ENCODE assay signal across 15 cellular contexts in the genomic region with DNA sequence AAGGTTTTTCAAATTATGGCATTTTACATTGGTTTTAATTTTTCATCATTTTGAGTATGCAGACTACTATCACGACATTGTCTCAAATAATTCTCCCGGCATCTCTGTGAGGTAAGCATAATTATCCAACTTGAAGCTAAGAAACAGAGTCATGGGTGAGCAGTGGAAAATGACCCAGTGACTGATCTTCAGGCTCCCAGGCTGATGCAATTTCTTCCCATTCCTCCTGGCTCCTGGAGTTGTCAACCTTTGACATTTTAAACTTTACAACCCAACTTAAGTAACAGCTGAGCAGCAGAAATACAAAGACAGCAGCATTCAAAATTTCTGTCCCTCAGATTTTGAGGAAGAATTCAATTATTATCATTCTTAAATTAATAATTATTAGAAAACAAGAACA. TPM values are rescaled to one million over a fixed set of nuclear protein-coding genes. Genes with fewer than 3 reads are reported as not detected.
"Had no signal": no experiment of that assay in that cellular context is flagged by ENCODE, and none has a peak within 500 bp of the region (broad histone marks: within the 10 kb centered on the region; RNA-seq: fewer than 3 reads in every experiment).

No MANE protein-coding gene starts in this region.

- H3K79me2 ChIP-seq: parathyroid adenoma had no signal

- H3K27me3 Mint-ChIP-seq: central memory CD8-positive, alpha-beta T cell; dendritic cell treated with granulocyte-macrophage colony-stimulating factor and Interleukin-4, amounts not matched to agents 40 ng/mL and 50 ng/mL, for 4 days had no signal

- H3K9me3 ChIP-seq: adrenal gland, right lobe of liver had no signal

- H3K36me3 Mint-ChIP-seq: neural progenitor cell had no signal

- H2AFZ ChIP-seq: neural progenitor cell had no signal

- H3K9me3 Mint-ChIP-seq: activated naive CD4-positive, alpha-beta T cell treated with anti-CD3 and anti-CD28 coated beads for 36 hours; activated T-helper 17 cell treated with anti-CD3 and anti-CD28 coated beads, Interleukin-2, amount 50 U/mL, for 72 hours; central memory CD8-positive, alpha-beta T cell; dendritic cell treated with granulocyte-macrophage colony-stimulating factor and Interleukin-4, amounts not matched to agents 40 ng/mL and 50 ng/mL, for 4 days; effector memory CD8-positive, alpha-beta T cell; neural progenitor cell; T-helper 1 cell treated with Interleukin-12 subunit alpha and Interleukin-12 subunit beta and Interleukin-4 antibody, amounts not matched to agents 30 μg/mL and 1 μg/mL, for 36 hours had no signal

- H3K27ac ChIP-seq: epithelial cell of prostate, neural progenitor cell, parathyroid adenoma had no signal

- H3K36me3 ChIP-seq: adrenal gland, neural progenitor cell, right lobe of liver had no signal

- H3K27ac Mint-ChIP-seq: activated naive CD4-positive, alpha-beta T cell treated with anti-CD3 and anti-CD28 coated beads for 36 hours; activated T-helper 17 cell treated with anti-CD3 and anti-CD28 coated beads, Interleukin-2, amount 50 U/mL, for 72 hours; dendritic cell treated with granulocyte-macrophage colony-stimulating factor and Interleukin-4, amounts not matched to agents 40 ng/mL and 50 ng/mL, for 4 days; effector memory CD8-positive, alpha-beta T cell; neural progenitor cell; T-helper 1 cell treated with Interleukin-12 subunit alpha and Interleukin-12 subunit beta and Interleukin-4 antibody, amounts not matched to agents 30 μg/mL and 1 μg/mL, for 36 hours had no signal

- H3K4me2 ChIP-seq: neural progenitor cell had no signal

- H3K4me1 Mint-ChIP-seq: activated T-helper 17 cell treated with anti-CD3 and anti-CD28 coated beads, Interleukin-2, amount 50 U/mL, for 72 hours had no signal

- H3K4me1 ChIP-seq: parathyroid adenoma, right lobe of liver had no signal

- H3K9ac ChIP-seq: neural progenitor cell, parathyroid adenoma had no signal

- ATAC-seq: activated T-helper 17 cell treated with anti-CD3 and anti-CD28 coated beads, Interleukin-2, amount 50 U/mL, for 72 hours; effector memory CD8-positive, alpha-beta T cell; stimulated activated naive CD8-positive, alpha-beta T cell treated with anti-CD3 and anti-CD28 coated beads, Interleukin-15, Interleukin-2, amounts not matched to agents 100 U/mL and 50 U/mL, for 24 hours had no signal

- DNase-seq: activated CD4-positive, alpha-beta T cell treated with anti-CD3 and anti-CD28 coated beads for 4 hours; activated naive CD4-positive, alpha-beta T cell treated with anti-CD3 and anti-CD28 coated beads for 36 hours; adrenal gland; effector memory CD8-positive, alpha-beta T cell; right lobe of liver; stimulated activated CD4-positive, alpha-beta T cell treated with anti-CD3 and anti-CD28 coated beads, Interleukin-2, amount 100 ng/mL, for 48 hours; stimulated activated CD8-positive, alpha-beta memory T cell treated with anti-CD3 and anti-CD28 coated beads, Interleukin-4, amount 100 ng/mL, for 48 hours; stimulated activated naive CD8-positive, alpha-beta T cell treated with anti-CD3 and anti-CD28 coated beads, Interleukin-15, Interleukin-2, amounts not matched to agents 100 U/mL and 50 U/mL, for 24 hours had no signal

- H3K27me3 ChIP-seq: adrenal gland, neural progenitor cell, right lobe of liver had no signal

- H3K4me3 Mint-ChIP-seq: activated naive CD4-positive, alpha-beta T cell treated with anti-CD3 and anti-CD28 coated beads for 36 hours; activated T-helper 17 cell treated with anti-CD3 and anti-CD28 coated beads, Interleukin-2, amount 50 U/mL, for 72 hours; central memory CD8-positive, alpha-beta T cell; dendritic cell treated with granulocyte-macrophage colony-stimulating factor and Interleukin-4, amounts not matched to agents 40 ng/mL and 50 ng/mL, for 4 days; effector memory CD8-positive, alpha-beta T cell; neural progenitor cell; T-helper 1 cell treated with Interleukin-12 subunit alpha and Interleukin-12 subunit beta and Interleukin-4 antibody, amounts not matched to agents 30 μg/mL and 1 μg/mL, for 36 hours had no signal

- H3K4me3 ChIP-seq: adrenal gland, neural progenitor cell, right lobe of liver had no signal

RNA-seq across cellular contexts. Expression of gene LAMA4, which starts 13.6 kb away (rescaled TPM):
- total RNA-seq: activated naive CD4-positive, alpha-beta T cell treated with anti-CD3 and anti-CD28 coated beads for 36 hours; activated T-helper 17 cell treated with anti-CD3 and anti-CD28 coated beads, Interleukin-2, amount 50 U/mL, for 72 hours had no signal
